ENCODE assay signal across 26 cellular contexts in genomic region chr12:59627582-59627981, GRCh38. TPM values are rescaled to one million over a fixed set of nuclear protein-coding genes. Genes with fewer than 3 reads are reported as not detected.
DNase-seq lines count a peak whose midpoint lies in the region; ATAC-seq and TF ChIP-seq lines count a peak whose summit lies in the region.
"Had no signal": no experiment of that assay in that cellular context is flagged by ENCODE, and none has a peak within 500 bp of the region (broad histone marks: within the 10 kb centered on the region; RNA-seq: fewer than 3 reads in every experiment).

No MANE protein-coding gene starts in this region.

- peak; percentile 60 for ATAC-seq in activated CD8-positive, alpha-beta T cell treated with anti-CD3 and anti-CD28 coated beads for 36 hours
- ATAC-seq in activated CD8-positive, alpha-beta T cell treated with anti-CD3 and anti-CD28 coated beads, Interleukin-2, amount 10 ng/mL, durations not matched to agents 7 days and 5 days, result no peak
- peak; percentile 53 for ATAC-seq in GM18873 (IDR thresholded peaks at IDR 0.05; ENCODE audit: low FRiP score, unreplicated experiment)
- ATAC-seq in HG02852 (IDR thresholded peaks at IDR 0.05; ENCODE audit: unreplicated experiment), result peak; percentile 57
- ATAC-seq: heart right ventricle, right cardiac atrium had no signal

- H3K4me3 Mint-ChIP-seq in activated CD8-positive, alpha-beta T cell treated with anti-CD3 and anti-CD28 coated beads for 36 hours, result no peak overlapping the region
- H3K4me3 Mint-ChIP-seq in activated CD8-positive, alpha-beta T cell treated with anti-CD3 and anti-CD28 coated beads, Interleukin-2, amount 10 ng/mL, durations not matched to agents 7 days and 5 days, result no peak overlapping the region
- no peak overlapping the region for H3K4me3 Mint-ChIP-seq in nephron progenitor cell
- H3K4me3 Mint-ChIP-seq: activated naive CD4-positive, alpha-beta T cell treated with anti-CD3 and anti-CD28 coated beads, Interleukin-2, amount 50 U/mL, for 24 hours; CD14-positive monocyte; T-helper 2 cell treated with Interferon-gamma antibody and Interleukin-4, amounts not matched to agents 5 μg/mL and 100 μg/mL, for 36 hours had no signal

- no peak for TF ChIP-seq CTCF in activated CD8-positive, alpha-beta T cell treated with anti-CD3 and anti-CD28 coated beads for 36 hours (IDR thresholded peaks at IDR 0.05)
- TF ChIP-seq CTCF in nephron progenitor cell (IDR thresholded peaks at IDR 0.05) (no peak), spleen (IDR thresholded peaks at IDR 0.05 in 8 of 11, conservative IDR thresholded peaks at IDR 0.05 in 3 of 11) (no peak)

- no peak for DNase-seq in activated CD8-positive, alpha-beta T cell treated with anti-CD3 and anti-CD28 coated beads for 36 hours
- no peak for DNase-seq in activated CD8-positive, alpha-beta T cell treated with anti-CD3 and anti-CD28 coated beads, Interleukin-2, amount 10 ng/mL, durations not matched to agents 7 days and 5 days
- DNase-seq in nephron progenitor cell, result no peak
- no peak for DNase-seq in NCI-H526 (lab: John Stamatoyannopoulos, UW)
- DNase-seq in spleen, result no peak
- no peak for DNase-seq in NCI-H1694 (lab: John Stamatoyannopoulos, UW)
- DNase-seq: activated CD4-positive, alpha-beta T cell treated with anti-CD3 and anti-CD28 coated beads for 4 hours; anterior cingulate cortex; Caco-2; heart right ventricle; NCI-H1436 treated with DMSO at 0.1 percent for 48 hours; NCI-H2107; NCI-H345; NCI-H748 treated with DMSO at 0.1 percent for 48 hours; right cardiac atrium; Right ventricle myocardium superior; stimulated activated CD4-positive, alpha-beta T cell treated with anti-CD3 and anti-CD28 coated beads, Interleukin-1b, Interleukin-23, amount 100 ng/mL, for 48 hours; thyroid gland; uterus had no signal

- H3K4me3 ChIP-seq in spleen, result no peak overlapping the region
- H3K4me3 ChIP-seq: heart right ventricle, smooth muscle cell, thyroid gland, uterus had no signal

- H3K9me3 ChIP-seq in spleen, result no peaks in the 10 kb centered on the region
- H3K9me3 ChIP-seq: Caco-2, heart right ventricle, thyroid gland, uterus had no signal

- H3K27ac ChIP-seq in spleen, result no peak overlapping the region
- H3K27ac ChIP-seq: heart right ventricle, thyroid gland, uterus had no signal

- peak overlapping the region; percentile 25 for H3K27ac Mint-ChIP-seq in activated CD8-positive, alpha-beta T cell treated with anti-CD3 and anti-CD28 coated beads for 36 hours
- no peak overlapping the region for H3K27ac Mint-ChIP-seq in activated CD8-positive, alpha-beta T cell treated with anti-CD3 and anti-CD28 coated beads, Interleukin-2, amount 10 ng/mL, durations not matched to agents 7 days and 5 days
- peak overlapping the region; percentile 2 for H3K27ac Mint-ChIP-seq in nephron progenitor cell
- H3K27ac Mint-ChIP-seq: activated naive CD4-positive, alpha-beta T cell treated with anti-CD3 and anti-CD28 coated beads, Interleukin-2, amount 50 U/mL, for 24 hours; T-helper 2 cell treated with Interferon-gamma antibody and Interleukin-4, amounts not matched to agents 5 μg/mL and 100 μg/mL, for 36 hours had no signal

- intact Hi-C loops in activated CD8-positive, alpha-beta T cell treated with anti-CD3 and anti-CD28 coated beads for 36 hours (cut with micrococcal nuclease), result no loop called here
- intact Hi-C loops in spleen (cut with DNase I; ENCODE audit: low total_unique reads), result no loop called here

- H3K27me3 ChIP-seq in spleen (replicated peaks in 1 of 7), result no peaks in the 10 kb centered on the region
- H3K27me3 ChIP-seq: heart right ventricle, thyroid gland, uterus had no signal

- no peak for TF ChIP-seq POLR2A in spleen (IDR thresholded peaks at IDR 0.05)

- POLR2A ChIA-PET in activated CD8-positive, alpha-beta T cell treated with anti-CD3 and anti-CD28 coated beads for 36 hours (lab: Charles Lee), result no interaction called here
- POLR2A ChIA-PET in activated CD8-positive, alpha-beta T cell treated with anti-CD3 and anti-CD28 coated beads, Interleukin-2, amount 10 ng/mL, durations not matched to agents 7 days and 5 days (lab: Charles Lee), result interaction anchor here (0.6 kb wide), 1 partner anchor 106 kb away, joined by 3 read pairs; no protein-coding TSS in a partner anchor

- CTCF ChIA-PET in activated CD8-positive, alpha-beta T cell treated with anti-CD3 and anti-CD28 coated beads for 36 hours (lab: Charles Lee), result interaction anchor here (1.0 to 1.2 kb wide), 2 partner anchors 17 to 180 kb away, joined by 3 read pairs; no protein-coding TSS in a partner anchor
- CTCF ChIA-PET in activated CD8-positive, alpha-beta T cell treated with anti-CD3 and anti-CD28 coated beads, Interleukin-2, amount 10 ng/mL, durations not matched to agents 7 days and 5 days (lab: Charles Lee), result interaction anchor here (0.8 kb wide), 1 partner anchor 28 kb away, joined by 4 read pairs; no protein-coding TSS in a partner anchor

- peaks cover 0 to 13% (median 0%) of the 10 kb centered on the region in 6 donors for H3K4me1 ChIP-seq in spleen
- H3K4me1 ChIP-seq: Caco-2, uterus had no signal

- peaks cover 0 to 5% (median 0%) of the 10 kb centered on the region in 6 donors for H3K36me3 ChIP-seq in spleen
- H3K36me3 ChIP-seq: heart right ventricle, thyroid gland, uterus had no signal

- H3K27me3 Mint-ChIP-seq in activated CD8-positive, alpha-beta T cell treated with anti-CD3 and anti-CD28 coated beads for 36 hours, result no peaks in the 10 kb centered on the region
- no peaks in the 10 kb centered on the region for H3K27me3 Mint-ChIP-seq in activated CD8-positive, alpha-beta T cell treated with anti-CD3 and anti-CD28 coated beads, Interleukin-2, amount 10 ng/mL, durations not matched to agents 7 days and 5 days (ENCODE audit: low read depth)
- H3K27me3 Mint-ChIP-seq in nephron progenitor cell (ENCODE audit: low read depth, poor library complexity), result no peaks in the 10 kb centered on the region
- H3K27me3 Mint-ChIP-seq: activated naive CD4-positive, alpha-beta T cell treated with anti-CD3 and anti-CD28 coated beads, Interleukin-2, amount 50 U/mL, for 24 hours had no signal

- peaks cover 59% of the 10 kb centered on the region for H3K4me1 Mint-ChIP-seq in activated CD8-positive, alpha-beta T cell treated with anti-CD3 and anti-CD28 coated beads for 36 hours (ENCODE audit: low read depth)
- no peaks in the 10 kb centered on the region for H3K4me1 Mint-ChIP-seq in activated CD8-positive, alpha-beta T cell treated with anti-CD3 and anti-CD28 coated beads, Interleukin-2, amount 10 ng/mL, durations not matched to agents 7 days and 5 days (ENCODE audit: low read depth)
- H3K4me1 Mint-ChIP-seq in nephron progenitor cell, result no peaks in the 10 kb centered on the region

- H3K36me3 Mint-ChIP-seq in activated CD8-positive, alpha-beta T cell treated with anti-CD3 and anti-CD28 coated beads for 36 hours (ENCODE audit: low read depth), result peaks cover 33% of the 10 kb centered on the region
- H3K36me3 Mint-ChIP-seq in activated CD8-positive, alpha-beta T cell treated with anti-CD3 and anti-CD28 coated beads, Interleukin-2, amount 10 ng/mL, durations not matched to agents 7 days and 5 days (ENCODE audit: low read depth), result peaks cover 33% of the 10 kb centered on the region
- no peaks in the 10 kb centered on the region for H3K36me3 Mint-ChIP-seq in nephron progenitor cell (ENCODE audit: low read depth)

- no peaks in the 10 kb centered on the region for H3K9me3 Mint-ChIP-seq in activated CD8-positive, alpha-beta T cell treated with anti-CD3 and anti-CD28 coated beads for 36 hours
- no peaks in the 10 kb centered on the region for H3K9me3 Mint-ChIP-seq in activated CD8-positive, alpha-beta T cell treated with anti-CD3 and anti-CD28 coated beads, Interleukin-2, amount 10 ng/mL, durations not matched to agents 7 days and 5 days (ENCODE audit: insufficient read depth)
- H3K9me3 Mint-ChIP-seq in nephron progenitor cell, result no peaks in the 10 kb centered on the region
- H3K9me3 Mint-ChIP-seq: activated naive CD4-positive, alpha-beta T cell treated with anti-CD3 and anti-CD28 coated beads, Interleukin-2, amount 50 U/mL, for 24 hours had no signal

RNA-seq across cellular contexts. Expression of gene SLC16A7, which starts 31.8 kb away (rescaled TPM):
- total RNA-seq in activated CD8-positive, alpha-beta T cell treated with anti-CD3 and anti-CD28 coated beads for 36 hours, result 10 to 100 TPM; 21.0 to 21.4 TPM
- total RNA-seq in activated CD8-positive, alpha-beta T cell treated with anti-CD3 and anti-CD28 coated beads, Interleukin-2, amount 10 ng/mL, durations not matched to agents 7 days and 5 days, result 10 to 100 TPM; 35.9 to 38.8 TPM
- total RNA-seq in spleen, result 10 to 100 TPM; 46.0 to 98.8 (median 62.8) TPM
- polyA plus RNA-seq in spleen, result 1 to 10 TPM; 3.2 to 3.7 (median 3.5) TPM
- total RNA-seq: HT1080 had no signal
